In the genomic region with DNA sequence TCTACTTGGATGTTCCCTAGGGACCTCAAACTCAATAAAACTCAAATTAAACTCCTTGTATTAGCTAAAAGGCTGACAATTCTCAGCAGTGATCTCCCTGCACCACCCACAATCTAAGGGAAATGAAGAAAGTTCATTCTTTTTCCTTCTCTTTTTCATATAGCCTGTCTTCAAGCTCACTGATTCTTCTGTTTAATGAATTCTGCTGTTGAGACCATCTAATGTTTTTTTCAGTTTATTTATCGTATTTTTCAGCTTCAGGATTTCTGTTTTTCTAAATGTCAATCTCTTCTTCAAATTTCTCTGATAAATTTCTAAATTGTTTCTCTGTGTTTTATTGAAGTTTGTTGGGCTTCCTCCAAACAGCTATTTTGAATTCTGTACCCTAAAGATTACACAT, we compare ENCODE assay signal across 3 cellular contexts.
TF ChIP-seq lines count a peak whose summit lies in the region.

No MANE protein-coding gene starts in this region.

TF ChIP-seq in HepG2, 621 proteins besides CTCF, POLR2A, EP300 and RAD21:
- TF ChIP-seq MAF1 (CRISPR knock-in tag; IDR thresholded peaks at IDR 0.05; ENCODE audit: borderline replicate concordance) (no peak), FOXP1 (IDR thresholded peaks at IDR 0.05) (no peak), FOXP1 (CRISPR knock-in tag; IDR thresholded peaks at IDR 0.05) (no peak), ZNF160 (CRISPR knock-in tag; IDR thresholded peaks at IDR 0.05) (peak; percentile 99), GTF2F1 (IDR thresholded peaks at IDR 0.05; ENCODE audit: low read length) (no peak)
- TF ChIP-seq, protein P1, sequence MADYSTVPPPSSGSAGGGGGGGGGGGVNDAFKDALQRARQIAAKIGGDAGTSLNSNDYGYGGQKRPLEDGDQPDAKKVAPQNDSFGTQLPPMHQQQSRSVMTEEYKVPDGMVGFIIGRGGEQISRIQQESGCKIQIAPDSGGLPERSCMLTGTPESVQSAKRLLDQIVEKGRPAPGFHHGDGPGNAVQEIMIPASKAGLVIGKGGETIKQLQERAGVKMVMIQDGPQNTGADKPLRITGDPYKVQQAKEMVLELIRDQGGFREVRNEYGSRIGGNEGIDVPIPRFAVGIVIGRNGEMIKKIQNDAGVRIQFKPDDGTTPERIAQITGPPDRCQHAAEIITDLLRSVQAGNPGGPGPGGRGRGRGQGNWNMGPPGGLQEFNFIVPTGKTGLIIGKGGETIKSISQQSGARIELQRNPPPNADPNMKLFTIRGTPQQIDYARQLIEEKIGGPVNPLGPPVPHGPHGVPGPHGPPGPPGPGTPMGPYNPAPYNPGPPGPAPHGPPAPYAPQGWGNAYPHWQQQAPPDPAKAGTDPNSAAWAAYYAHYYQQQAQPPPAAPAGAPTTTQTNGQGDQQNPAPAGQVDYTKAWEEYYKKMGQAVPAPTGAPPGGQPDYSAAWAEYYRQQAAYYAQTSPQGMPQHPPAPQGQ (CRISPR knock-in tag; IDR thresholded peaks at IDR 0.05; ENCODE audit: borderline replicate concordance), result no peak
TF ChIP-seq in HepG2: peak in this region for 1.

TF ChIP-seq in HEK293, 187 proteins besides CTCF, POLR2A, EP300 and RAD21:
- TF ChIP-seq SETDB1 (IDR thresholded peaks at IDR 0.05; ENCODE audit: insufficient read length, low read length), result peak; percentile 40
- TF ChIP-seq, protein P2, sequence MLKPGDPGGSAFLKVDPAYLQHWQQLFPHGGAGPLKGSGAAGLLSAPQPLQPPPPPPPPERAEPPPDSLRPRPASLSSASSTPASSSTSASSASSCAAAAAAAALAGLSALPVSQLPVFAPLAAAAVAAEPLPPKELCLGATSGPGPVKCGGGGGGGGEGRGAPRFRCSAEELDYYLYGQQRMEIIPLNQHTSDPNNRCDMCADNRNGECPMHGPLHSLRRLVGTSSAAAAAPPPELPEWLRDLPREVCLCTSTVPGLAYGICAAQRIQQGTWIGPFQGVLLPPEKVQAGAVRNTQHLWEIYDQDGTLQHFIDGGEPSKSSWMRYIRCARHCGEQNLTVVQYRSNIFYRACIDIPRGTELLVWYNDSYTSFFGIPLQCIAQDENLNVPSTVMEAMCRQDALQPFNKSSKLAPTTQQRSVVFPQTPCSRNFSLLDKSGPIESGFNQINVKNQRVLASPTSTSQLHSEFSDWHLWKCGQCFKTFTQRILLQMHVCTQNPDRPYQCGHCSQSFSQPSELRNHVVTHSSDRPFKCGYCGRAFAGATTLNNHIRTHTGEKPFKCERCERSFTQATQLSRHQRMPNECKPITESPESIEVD (tag by site-specific recombination; IDR thresholded peaks at IDR 0.05), result no peak
- no peak for TF ChIP-seq ZNF223 (tag by site-specific recombination; IDR thresholded peaks at IDR 0.05)
- TF ChIP-seq ZBTB17 (tag by site-specific recombination; IDR thresholded peaks at IDR 0.05), result no peak
- no peak for TF ChIP-seq ZNF394 (tag by site-specific recombination; IDR thresholded peaks at IDR 0.05; ENCODE audit: borderline replicate concordance)
- TF ChIP-seq, protein P3, sequence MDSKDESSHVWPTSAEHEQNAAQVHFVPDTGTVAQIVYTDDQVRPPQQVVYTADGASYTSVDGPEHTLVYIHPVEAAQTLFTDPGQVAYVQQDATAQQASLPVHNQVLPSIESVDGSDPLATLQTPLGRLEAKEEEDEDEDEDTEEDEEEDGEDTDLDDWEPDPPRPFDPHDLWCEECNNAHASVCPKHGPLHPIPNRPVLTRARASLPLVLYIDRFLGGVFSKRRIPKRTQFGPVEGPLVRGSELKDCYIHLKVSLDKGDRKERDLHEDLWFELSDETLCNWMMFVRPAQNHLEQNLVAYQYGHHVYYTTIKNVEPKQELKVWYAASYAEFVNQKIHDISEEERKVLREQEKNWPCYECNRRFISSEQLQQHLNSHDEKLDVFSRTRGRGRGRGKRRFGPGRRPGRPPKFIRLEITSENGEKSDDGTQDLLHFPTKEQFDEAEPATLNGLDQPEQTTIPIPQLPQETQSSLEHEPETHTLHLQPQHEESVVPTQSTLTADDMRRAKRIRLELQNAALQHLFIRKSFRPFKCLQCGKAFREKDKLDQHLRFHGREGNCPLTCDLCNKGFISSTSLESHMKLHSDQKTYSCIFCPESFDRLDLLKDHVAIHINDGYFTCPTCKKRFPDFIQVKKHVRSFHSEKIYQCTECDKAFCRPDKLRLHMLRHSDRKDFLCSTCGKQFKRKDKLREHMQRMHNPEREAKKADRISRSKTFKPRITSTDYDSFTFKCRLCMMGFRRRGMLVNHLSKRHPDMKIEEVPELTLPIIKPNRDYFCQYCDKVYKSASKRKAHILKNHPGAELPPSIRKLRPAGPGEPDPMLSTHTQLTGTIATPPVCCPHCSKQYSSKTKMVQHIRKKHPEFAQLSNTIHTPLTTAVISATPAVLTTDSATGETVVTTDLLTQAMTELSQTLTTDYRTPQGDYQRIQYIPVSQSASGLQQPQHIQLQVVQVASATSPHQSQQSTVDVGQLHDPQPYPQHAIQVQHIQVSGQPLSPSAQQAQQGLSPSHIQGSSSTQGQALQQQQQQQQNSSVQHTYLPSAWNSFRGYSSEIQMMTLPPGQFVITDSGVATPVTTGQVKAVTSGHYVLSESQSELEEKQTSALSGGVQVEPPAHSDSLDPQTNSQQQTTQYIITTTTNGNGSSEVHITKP (tag by site-specific recombination; IDR thresholded peaks at IDR 0.05), result no peak
- no peak for TF ChIP-seq KLF1 (tag by site-specific recombination; IDR thresholded peaks at IDR 0.05)

TF ChIP-seq in K562, 482 proteins besides CTCF, POLR2A, EP300 and RAD21 (continues in another document):
- TF ChIP-seq ZHX1 (conservative IDR thresholded peaks at IDR 0.05; ENCODE audit: low read length) (no peak), CREBBP (IDR thresholded peaks at IDR 0.05; ENCODE audit: low read depth, low read length) (no peak), DLX4 (CRISPR knock-in tag; IDR thresholded peaks at IDR 0.05) (no peak), RBM25 (IDR thresholded peaks at IDR 0.05; ENCODE audit: low read depth, low read length, severe bottlenecking) (no peak), POLR2G (IDR thresholded peaks at IDR 0.05; ENCODE audit: low read depth, low read length) (no peak), ASH1L (IDR thresholded peaks at IDR 0.05; ENCODE audit: borderline replicate concordance, low read depth, partially characterized antibody) (no peak), EHMT2 (IDR thresholded peaks at IDR 0.05) (peak; percentile 32; the same call in 1 of the 2 replicates), MNT (conservative IDR thresholded peaks at IDR 0.05) (no peak), ZNF239 (CRISPR knock-in tag; IDR thresholded peaks at IDR 0.05) (no peak), CBX3 (IDR thresholded peaks at IDR 0.05; ENCODE audit: borderline replicate concordance in 1 of 2, low read length in 2 of 2) (peak; percentile 74 to 98), GTF2E2 (tag; IDR thresholded peaks at IDR 0.05) (no peak), E2F3 (CRISPR knock-in tag; IDR thresholded peaks at IDR 0.05) (no peak), CHCHD3 (CRISPR knock-in tag; IDR thresholded peaks at IDR 0.05) (no peak), ARID3A (IDR thresholded peaks at IDR 0.05; ENCODE audit: borderline replicate concordance, low read depth, low read length) (no peak), BCL6 (CRISPR knock-in tag; IDR thresholded peaks at IDR 0.05) (no peak), TFAP4 (CRISPR knock-in tag; IDR thresholded peaks at IDR 0.05; ENCODE audit: borderline replicate concordance) (no peak), ZSCAN32 (CRISPR knock-in tag; IDR thresholded peaks at IDR 0.05) (no peak), TOE1 (IDR thresholded peaks at IDR 0.05; ENCODE audit: borderline replicate concordance) (no peak), TOE1 (CRISPR knock-in tag; IDR thresholded peaks at IDR 0.05; ENCODE audit: borderline replicate concordance, low read depth) (no peak), CREM (IDR thresholded peaks at IDR 0.05; ENCODE audit: low read depth) (no peak), NFE2L1 (tag; IDR thresholded peaks at IDR 0.05; ENCODE audit: borderline replicate concordance, low read depth) (no peak; the same call in 1 of the 2 replicates), ZNF316 (IDR thresholded peaks at IDR 0.05) (no peak), TBP (optimal IDR thresholded peaks at IDR 0.05; ENCODE audit: low read depth, low read length) (no peak)
- TF ChIP-seq, protein P4, sequence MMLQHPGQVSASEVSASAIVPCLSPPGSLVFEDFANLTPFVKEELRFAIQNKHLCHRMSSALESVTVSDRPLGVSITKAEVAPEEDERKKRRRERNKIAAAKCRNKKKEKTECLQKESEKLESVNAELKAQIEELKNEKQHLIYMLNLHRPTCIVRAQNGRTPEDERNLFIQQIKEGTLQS (IDR thresholded peaks at IDR 0.05), result no peak
- TF ChIP-seq, protein P4 (CRISPR knock-in tag; conservative IDR thresholded peaks at IDR 0.05), result 0 out of 2 replicates have a peak, but pooled peaks have one; percentile 43
- TF ChIP-seq, protein P5, sequence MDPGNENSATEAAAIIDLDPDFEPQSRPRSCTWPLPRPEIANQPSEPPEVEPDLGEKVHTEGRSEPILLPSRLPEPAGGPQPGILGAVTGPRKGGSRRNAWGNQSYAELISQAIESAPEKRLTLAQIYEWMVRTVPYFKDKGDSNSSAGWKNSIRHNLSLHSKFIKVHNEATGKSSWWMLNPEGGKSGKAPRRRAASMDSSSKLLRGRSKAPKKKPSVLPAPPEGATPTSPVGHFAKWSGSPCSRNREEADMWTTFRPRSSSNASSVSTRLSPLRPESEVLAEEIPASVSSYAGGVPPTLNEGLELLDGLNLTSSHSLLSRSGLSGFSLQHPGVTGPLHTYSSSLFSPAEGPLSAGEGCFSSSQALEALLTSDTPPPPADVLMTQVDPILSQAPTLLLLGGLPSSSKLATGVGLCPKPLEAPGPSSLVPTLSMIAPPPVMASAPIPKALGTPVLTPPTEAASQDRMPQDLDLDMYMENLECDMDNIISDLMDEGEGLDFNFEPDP (CRISPR knock-in tag; IDR thresholded peaks at IDR 0.05), result no peak
- TF ChIP-seq, protein P6, sequence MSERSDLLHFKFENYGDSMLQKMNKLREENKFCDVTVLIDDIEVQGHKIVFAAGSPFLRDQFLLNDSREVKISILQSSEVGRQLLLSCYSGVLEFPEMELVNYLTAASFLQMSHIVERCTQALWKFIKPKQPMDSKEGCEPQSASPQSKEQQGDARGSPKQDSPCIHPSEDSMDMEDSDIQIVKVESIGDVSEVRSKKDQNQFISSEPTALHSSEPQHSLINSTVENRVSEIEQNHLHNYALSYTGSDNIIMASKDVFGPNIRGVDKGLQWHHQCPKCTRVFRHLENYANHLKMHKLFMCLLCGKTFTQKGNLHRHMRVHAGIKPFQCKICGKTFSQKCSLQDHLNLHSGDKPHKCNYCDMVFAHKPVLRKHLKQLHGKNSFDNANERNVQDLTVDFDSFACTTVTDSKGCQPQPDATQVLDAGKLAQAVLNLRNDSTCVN (CRISPR knock-in tag; IDR thresholded peaks at IDR 0.05), result no peak
